ENCODE assay signal across 8 cellular contexts in the genomic region with DNA sequence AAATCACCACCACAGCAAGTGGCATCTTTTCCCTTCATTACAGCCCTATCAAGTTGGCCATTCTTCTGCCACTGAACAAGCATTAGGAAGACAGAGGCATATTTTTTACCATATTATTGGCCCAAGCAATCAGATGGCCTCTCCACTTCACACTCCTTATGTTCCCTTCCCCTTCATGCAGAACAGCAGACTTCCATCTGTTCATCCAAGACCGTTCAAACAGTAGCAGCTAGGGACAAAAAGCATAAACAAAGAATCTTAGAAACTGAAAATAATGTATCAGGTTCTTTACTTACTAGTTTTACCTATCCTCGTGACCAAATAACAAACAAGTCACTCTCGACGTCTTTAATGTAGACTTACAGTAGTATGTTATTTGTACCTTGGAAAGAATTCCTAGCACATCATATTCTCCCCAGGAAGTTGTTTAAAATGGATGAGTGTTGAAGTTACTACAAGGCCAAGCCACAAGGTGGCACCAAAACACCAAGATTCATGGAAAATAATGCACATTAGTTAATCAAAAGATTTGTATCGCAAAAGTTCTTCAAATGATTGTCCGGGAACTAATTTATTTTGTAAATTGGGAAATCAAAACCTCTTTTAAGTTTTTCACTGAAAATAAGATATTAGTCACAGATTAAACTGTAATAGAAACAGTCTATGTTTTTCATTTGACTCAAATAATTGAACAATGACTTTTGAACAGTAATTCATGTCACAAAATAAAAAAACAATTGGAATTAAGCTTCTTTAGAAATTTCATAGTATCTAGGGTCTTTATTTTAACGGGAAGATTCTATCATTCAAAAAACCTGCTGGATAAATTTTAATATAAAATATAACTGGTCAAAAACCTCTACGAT.
DNase-seq lines count a peak whose midpoint lies in the region; ATAC-seq and TF ChIP-seq lines count a peak whose summit lies in the region.

No MANE protein-coding gene starts in this region.

- CTCF ChIA-PET in activated CD8-positive, alpha-beta T cell treated with anti-CD3 and anti-CD28 coated beads, Interleukin-2, amount 10 ng/mL, durations not matched to agents 7 days and 5 days (lab: Charles Lee) = interaction anchor here (0.7 to 1.4 kb wide), 2 partner anchors 13 to 75 kb away, joined by 3 to 5 read pairs; no protein-coding TSS in a partner anchor

- H3K27ac ChIP-seq in esophagus muscularis mucosa (replicated peaks in 1 of 4) (no peak overlapping the region), uterus (no peak overlapping the region)

- TF ChIP-seq POLR2A in esophagus muscularis mucosa (IDR thresholded peaks at IDR 0.05; ENCODE audit: low read depth) = no peak
- no peak for TF ChIP-seq POLR2A in uterus (IDR thresholded peaks at IDR 0.05)

- H3K4me1 ChIP-seq in esophagus muscularis mucosa (no peaks in the 10 kb centered on the region), uterus (no peaks in the 10 kb centered on the region)

- H3K9me3 ChIP-seq in esophagus muscularis mucosa = no peaks in the 10 kb centered on the region
- no peaks in the 10 kb centered on the region for H3K9me3 ChIP-seq in uterus

- no peaks in the 10 kb centered on the region for H3K4me1 Mint-ChIP-seq in CD14-positive monocyte
- no peaks in the 10 kb centered on the region for H3K4me1 Mint-ChIP-seq in activated CD8-positive, alpha-beta T cell treated with anti-CD3 and anti-CD28 coated beads, Interleukin-2, amount 10 ng/mL, durations not matched to agents 7 days and 5 days (ENCODE audit: low read depth)

- H3K9me3 Mint-ChIP-seq in CD14-positive monocyte = no peaks in the 10 kb centered on the region
- no peaks in the 10 kb centered on the region for H3K9me3 Mint-ChIP-seq in activated CD8-positive, alpha-beta T cell treated with anti-CD3 and anti-CD28 coated beads, Interleukin-2, amount 10 ng/mL, durations not matched to agents 7 days and 5 days (ENCODE audit: insufficient read depth)

- TF ChIP-seq EP300 in esophagus muscularis mucosa (IDR thresholded peaks at IDR 0.05) = no peak

- no peak overlapping the region for H3K27ac Mint-ChIP-seq in CD14-positive monocyte
- H3K27ac Mint-ChIP-seq in activated CD8-positive, alpha-beta T cell treated with anti-CD3 and anti-CD28 coated beads, Interleukin-2, amount 10 ng/mL, durations not matched to agents 7 days and 5 days = no peak overlapping the region

- H3K27me3 ChIP-seq in esophagus muscularis mucosa (no peaks in the 10 kb centered on the region), uterus (no peaks in the 10 kb centered on the region)

- intact Hi-C loops in CD14-positive monocyte (cut with micrococcal nuclease) = loop anchor here (5.0 kb wide), 3 partner anchors 670 to 725 kb away; no protein-coding TSS in a partner anchor
- intact Hi-C loops in esophagus muscularis mucosa (cut with DNase I) = loop anchor here (5.0 kb wide), 1 partner anchor 720 kb away; no protein-coding TSS in a partner anchor
- intact Hi-C loops in uterus (cut with DNase I; ENCODE audit: low total_unique reads) = no loop called here

- peaks cover 48 to 53% of the 10 kb centered on the region in 2 donors for H3K36me3 Mint-ChIP-seq in CD14-positive monocyte
- no peaks in the 10 kb centered on the region for H3K36me3 Mint-ChIP-seq in activated CD8-positive, alpha-beta T cell treated with anti-CD3 and anti-CD28 coated beads, Interleukin-2, amount 10 ng/mL, durations not matched to agents 7 days and 5 days (ENCODE audit: low read depth)

- no peak for DNase-seq in CD14-positive monocyte (ENCODE audit: low spot score)
- peak; percentile 77 for DNase-seq in H4 (ENCODE audit: low spot score)
- peak; percentile 2 for DNase-seq in NCI-H510A (lab: John Stamatoyannopoulos, UW)
- peak; percentile 55 for DNase-seq in activated CD8-positive, alpha-beta T cell treated with anti-CD3 and anti-CD28 coated beads, Interleukin-2, amount 10 ng/mL, durations not matched to agents 7 days and 5 days
- no peak for DNase-seq in esophagus muscularis mucosa (ENCODE audit: extremely low spot score)
- peak; percentile 32 for DNase-seq in non-pigmented ciliary epithelial cell (ENCODE audit: low read depth)
- peak; percentile 36 to 46 for DNase-seq in uterus

- no peak overlapping the region for H3K4me3 Mint-ChIP-seq in CD14-positive monocyte
- H3K4me3 Mint-ChIP-seq in activated CD8-positive, alpha-beta T cell treated with anti-CD3 and anti-CD28 coated beads, Interleukin-2, amount 10 ng/mL, durations not matched to agents 7 days and 5 days = no peak overlapping the region

- POLR2A ChIA-PET in activated CD8-positive, alpha-beta T cell treated with anti-CD3 and anti-CD28 coated beads, Interleukin-2, amount 10 ng/mL, durations not matched to agents 7 days and 5 days (lab: Charles Lee) = no interaction called here

- WGBS in esophagus muscularis mucosa = 29% methylated on average over 8 of the region's 8 CpGs

- peak; percentile 82 for TF ChIP-seq CTCF in CD14-positive monocyte (IDR thresholded peaks at IDR 0.05)
- TF ChIP-seq CTCF in esophagus muscularis mucosa (IDR thresholded peaks at IDR 0.05) = peak; percentile 64 to 75 (median 74)
- TF ChIP-seq CTCF in uterus (IDR thresholded peaks at IDR 0.05) = peak; percentile 65 to 80 (median 74)

- H3K27me3 Mint-ChIP-seq in CD14-positive monocyte (ENCODE audit: low read depth in 3 of 3) = peaks cover 0 to 1% (median 0%) of the 10 kb centered on the region in 3 donors
- no peaks in the 10 kb centered on the region for H3K27me3 Mint-ChIP-seq in activated CD8-positive, alpha-beta T cell treated with anti-CD3 and anti-CD28 coated beads, Interleukin-2, amount 10 ng/mL, durations not matched to agents 7 days and 5 days (ENCODE audit: low read depth)

- H3K4me3 ChIP-seq in esophagus muscularis mucosa (no peak overlapping the region), uterus (no peak overlapping the region)

- ATAC-seq in activated CD8-positive, alpha-beta T cell treated with anti-CD3 and anti-CD28 coated beads, Interleukin-2, amount 10 ng/mL, durations not matched to agents 7 days and 5 days = no peak
- ATAC-seq in HG03520 (IDR thresholded peaks at IDR 0.05; ENCODE audit: unreplicated experiment) = no peak

- H3K36me3 ChIP-seq in esophagus muscularis mucosa (peaks cover 0 to 33% (median 11%) of the 10 kb centered on the region in 4 donors), uterus (no peaks in the 10 kb centered on the region)

Comparison
In these comparisons a context has a peak if more than half of its experiments do, and no peak if none do; other contexts are left out.
1. DNase-seq: peak in H4 (single experiment), NCI-H510A (single experiment), activated CD8-positive, alpha-beta T cell treated with anti-CD3 and anti-CD28 coated beads, Interleukin-2, amount 10 ng/mL, durations not matched to agents 7 days and 5 days (single experiment), non-pigmented ciliary epithelial cell (single experiment) and uterus (2 of 2); none in CD14-positive monocyte (single experiment) and esophagus muscularis mucosa (single experiment).
2. Peak in every context shown above with its lines, with median percentiles within 50 percentile points of each other: CTCF ChIP-seq.